In the genomic region with DNA sequence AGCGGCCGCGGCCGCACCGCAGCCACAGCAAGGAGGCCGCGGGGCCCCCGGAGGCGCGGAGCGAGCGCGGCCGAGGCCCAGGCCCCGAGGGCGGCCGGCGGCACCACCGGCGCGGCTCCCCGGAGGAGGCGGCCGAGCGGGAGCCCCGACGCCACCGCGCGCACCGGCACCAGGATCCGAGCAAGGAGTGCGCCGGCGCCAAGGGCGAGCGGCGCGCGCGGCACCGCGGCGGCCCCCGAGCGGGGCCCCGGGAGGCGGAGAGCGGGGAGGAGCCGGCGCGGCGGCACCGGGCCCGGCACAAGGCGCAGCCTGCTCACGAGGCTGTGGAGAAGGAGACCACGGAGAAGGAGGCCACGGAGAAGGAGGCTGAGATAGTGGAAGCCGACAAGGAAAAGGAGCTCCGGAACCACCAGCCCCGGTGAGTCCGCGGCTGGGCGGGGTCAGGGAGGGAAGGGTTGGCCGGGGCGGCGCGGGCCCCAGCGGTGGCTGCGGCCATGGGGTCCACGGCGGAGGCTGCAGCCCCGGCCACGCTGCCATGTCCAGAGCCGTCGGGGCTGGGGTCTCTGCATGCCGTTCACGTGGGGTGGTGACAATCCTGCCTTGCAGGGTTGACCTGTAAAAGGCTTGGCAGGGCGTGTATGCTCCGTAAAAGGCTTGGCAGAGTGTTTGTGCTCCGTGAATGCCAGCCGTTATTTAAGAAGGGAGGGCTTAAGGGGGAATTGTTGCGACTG, we compare ENCODE assay signal across 11 cellular contexts.
DNase-seq lines count a peak whose midpoint lies in the region; ATAC-seq and TF ChIP-seq lines count a peak whose summit lies in the region.
"Had no signal": no experiment of that assay in that cellular context is flagged by ENCODE, and none has a peak within 500 bp of the region (broad histone marks: within the 10 kb centered on the region; RNA-seq: fewer than 3 reads in every experiment).

No MANE protein-coding gene starts in this region.

- H3K9ac ChIP-seq in HUES64 (ENCODE audit: low read depth, low read length) (peak overlapping the region; percentile 45), parathyroid adenoma (no peak overlapping the region)
- H3K9ac ChIP-seq: KMS-11 had no signal

- peaks cover 13% of the 10 kb centered on the region for H3K36me3 ChIP-seq in HUES64 (ENCODE audit: insufficient read depth, low read length)
- H3K36me3 ChIP-seq in parathyroid adenoma (ENCODE audit: control insufficient read depth, insufficient read depth, low read length) = no peaks in the 10 kb centered on the region
- no peaks in the 10 kb centered on the region for H3K36me3 ChIP-seq in osteoblast (ENCODE audit: insufficient read depth, low read length)

- H3K9me3 ChIP-seq in HUES64 (ENCODE audit: insufficient read depth, low read depth, low read length) (no peaks in the 10 kb centered on the region), parathyroid adenoma (ENCODE audit: control insufficient read depth, low read length) (no peaks in the 10 kb centered on the region), osteoblast (ENCODE audit: low read depth, low read length) (no peaks in the 10 kb centered on the region)

- TF ChIP-seq CTCF in foreskin keratinocyte (conservative IDR thresholded peaks at IDR 0.05) = no peak
- TF ChIP-seq CTCF in parathyroid adenoma (IDR thresholded peaks at IDR 0.05) = no peak
- TF ChIP-seq CTCF in osteoblast (IDR thresholded peaks at IDR 0.05; ENCODE audit: extremely low read depth, low read depth, low read length) = no peak

- H3K4me1 ChIP-seq in HUES64 (ENCODE audit: insufficient read depth, low read length) = no peaks in the 10 kb centered on the region
- H3K4me1 ChIP-seq in foreskin keratinocyte = no peaks in the 10 kb centered on the region
- H3K4me1 ChIP-seq in parathyroid adenoma = no peaks in the 10 kb centered on the region
- no peaks in the 10 kb centered on the region for H3K4me1 ChIP-seq in osteoblast (ENCODE audit: insufficient read depth, low read length)

- H3K27ac ChIP-seq in HUES64 (ENCODE audit: low read depth, low read length) (no peak overlapping the region), foreskin keratinocyte (no peak overlapping the region), parathyroid adenoma (no peak overlapping the region), osteoblast (ENCODE audit: low read depth, low read length) (no peak overlapping the region)
- H3K27ac ChIP-seq: KMS-11 had no signal

- H2AFZ ChIP-seq in parathyroid adenoma (peak overlapping the region; percentile 88), osteoblast (ENCODE audit: low read length) (no peak overlapping the region)

- H3K27me3 ChIP-seq in HUES64 (ENCODE audit: insufficient read depth, low read length) = peaks cover 25% of the 10 kb centered on the region
- H3K27me3 ChIP-seq in foreskin keratinocyte = peaks cover 40% of the 10 kb centered on the region
- H3K27me3 ChIP-seq in parathyroid adenoma (ENCODE audit: control insufficient read depth, insufficient read depth, low read length) = no peaks in the 10 kb centered on the region
- H3K27me3 ChIP-seq in osteoblast (ENCODE audit: insufficient read depth, low read length) = peaks cover 21% of the 10 kb centered on the region

- 92% methylated on average over 84 of the region's 84 CpGs for WGBS in HUES64

- H3K4me2 ChIP-seq in parathyroid adenoma (ENCODE audit: low read length) (peak overlapping the region; percentile 37), osteoblast (ENCODE audit: insufficient read depth, low read length) (no peak overlapping the region)
- H3K4me2 ChIP-seq: KMS-11 had no signal

- no peaks in the 10 kb centered on the region for H4K20me1 ChIP-seq in osteoblast (ENCODE audit: insufficient read depth, low read length)

- H3K79me2 ChIP-seq in parathyroid adenoma = no peaks in the 10 kb centered on the region
- H3K79me2 ChIP-seq in osteoblast (ENCODE audit: insufficient read depth, low read length) = no peaks in the 10 kb centered on the region

- ATAC-seq in foreskin keratinocyte (peak; percentile 5), HG03342 (IDR thresholded peaks at IDR 0.05; ENCODE audit: unreplicated experiment) (no peak)

- H3K4me3 ChIP-seq in HUES64 (ENCODE audit: low read length) = peak overlapping the region; percentile 56
- peak overlapping the region; percentile 27 for H3K4me3 ChIP-seq in parathyroid adenoma (ENCODE audit: low read depth, low read length)
- no peak overlapping the region for H3K4me3 ChIP-seq in osteoblast (ENCODE audit: insufficient read depth, low read length)

- DNase-seq in DMS53 treated with DMSO at 0.1 percent for 48 hours (lab: John Stamatoyannopoulos, UW; ENCODE audit: unreplicated experiment) (peak; percentile 19), foreskin keratinocyte (no peak), epidermal melanocyte (ENCODE audit: insufficient read length, low spot score) (no peak), osteoblast (ENCODE audit: insufficient read length, low spot score, missing footprints) (no peak)
- DNase-seq: activated gamma-delta T cell, DND-41, NCI-H510A treated with DMSO at 0.1 percent for 48 hours had no signal
